17 cellular contexts compared by ENCODE assay signal in the genomic region with DNA sequence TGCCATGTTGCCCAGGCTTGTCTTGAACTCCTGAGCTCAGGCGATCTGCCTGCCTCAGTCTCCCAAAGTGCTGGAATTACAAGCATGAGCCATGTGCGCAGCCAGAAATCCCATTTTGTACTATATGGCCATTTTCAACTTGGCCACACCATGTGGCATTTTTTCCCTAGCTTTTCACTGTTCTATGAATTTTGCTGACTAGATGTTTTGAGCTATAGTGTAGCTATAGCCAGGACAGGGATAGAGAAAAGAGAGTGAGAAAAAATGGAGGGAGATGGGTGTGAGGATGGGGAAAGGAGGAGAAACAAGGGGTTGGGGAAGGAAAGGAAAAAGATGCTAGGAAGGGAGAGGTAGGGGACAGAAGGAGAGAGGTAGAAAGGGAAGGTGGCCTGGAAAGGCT.
"Had no signal": no experiment of that assay in that cellular context is flagged by ENCODE, and none has a peak within 500 bp of the region (broad histone marks: within the 10 kb centered on the region; RNA-seq: fewer than 3 reads in every experiment).

No MANE protein-coding gene starts in this region.

- H3K27ac Mint-ChIP-seq: activated naive CD4-positive, alpha-beta T cell treated with anti-CD3 and anti-CD28 coated beads, Interleukin-2, amount 10 ng/mL, durations not matched to agents 7 days and 5 days; endodermal cell; T-cell had no signal

- ATAC-seq: T-cell had no signal

- H3K9me3 Mint-ChIP-seq: T-cell had no signal

- H3K27ac ChIP-seq: parathyroid adenoma, SK-N-MC, tibial nerve, WERI-Rb-1 had no signal

- DNase-seq: activated CD4-positive, alpha-beta T cell treated with anti-CD3 and anti-CD28 coated beads, Interleukin-2, amount 10 ng/mL, durations not matched to agents 7 days and 5 days; activated naive CD4-positive, alpha-beta T cell treated with anti-CD3 and anti-CD28 coated beads, Interleukin-2, amount 10 ng/mL, durations not matched to agents 7 days and 5 days; amniotic stem cell; cerebellar nuclear complex; dermis blood vessel endothelial cell; endodermal cell; hypothalamus; kidney glomerular epithelial cell; retina; stimulated activated CD4-positive, alpha-beta T cell treated with anti-CD3 and anti-CD28 coated beads, Interleukin-15, amount 100 ng/mL, for 24 hours; stimulated activated CD4-positive, alpha-beta T cell treated with anti-CD3 and anti-CD28 coated beads, Interleukin-4, amount 100 ng/mL, for 4 hours; T-cell; WERI-Rb-1 had no signal

- H3K4me3 ChIP-seq: SK-N-MC, tibial nerve had no signal

- H3K4me3 Mint-ChIP-seq: activated CD4-positive, alpha-beta T cell treated with anti-CD3 and anti-CD28 coated beads, Interleukin-2, amount 10 ng/mL, durations not matched to agents 7 days and 5 days; activated naive CD4-positive, alpha-beta T cell treated with anti-CD3 and anti-CD28 coated beads, Interleukin-2, amount 10 ng/mL, durations not matched to agents 7 days and 5 days; brain; endodermal cell; T-cell had no signal

- H3K9me3 ChIP-seq: tibial nerve had no signal

- H3K27me3 Mint-ChIP-seq: activated CD4-positive, alpha-beta T cell treated with anti-CD3 and anti-CD28 coated beads, Interleukin-2, amount 10 ng/mL, durations not matched to agents 7 days and 5 days; activated naive CD4-positive, alpha-beta T cell treated with anti-CD3 and anti-CD28 coated beads, Interleukin-2, amount 10 ng/mL, durations not matched to agents 7 days and 5 days; brain; T-cell had no signal

- H3K27me3 ChIP-seq: tibial nerve had no signal

- H3K4me1 Mint-ChIP-seq: activated CD4-positive, alpha-beta T cell treated with anti-CD3 and anti-CD28 coated beads, Interleukin-2, amount 10 ng/mL, durations not matched to agents 7 days and 5 days; activated naive CD4-positive, alpha-beta T cell treated with anti-CD3 and anti-CD28 coated beads, Interleukin-2, amount 10 ng/mL, durations not matched to agents 7 days and 5 days; brain; endodermal cell; T-cell had no signal

- H3K4me1 ChIP-seq: parathyroid adenoma, tibial nerve had no signal
